7 cellular contexts compared by ENCODE assay signal in genomic region chr5:79784741-79785140, GRCh38.
DNase-seq lines count a peak whose midpoint lies in the region; ATAC-seq, FAIRE-seq and TF ChIP-seq lines count a peak whose summit lies in the region.
"Not testable (repeated sequence)": the region's sequence is repeated elsewhere in the genome, so short reads cannot be mapped to it uniquely, and the experiment has no call there.

No MANE protein-coding gene starts in this region.

- H3K4me3 ChIP-seq in GM23338 (peak overlapping the region; percentile 53), K562 (peak overlapping the region; percentile 9; the same call in 1 of the 2 replicates), neuronal stem cell (ENCODE audit: low read length in 2 of 2) (peak overlapping the region in 1 of 2 donors; percentile 29)

- H3K79me2 ChIP-seq in GM23338 (replicated peaks; ENCODE audit: insufficient read depth); K562 (ENCODE audit: control insufficient read depth, insufficient read depth, low read length): not testable (repeated sequence)

- not testable (repeated sequence) for H3K27me3 Mint-ChIP-seq in GM23338 (ENCODE audit: insufficient read depth, low read depth, poor library complexity); glutamatergic neuron (ENCODE audit: unreplicated experiment)
- H3K27me3 Mint-ChIP-seq in activated CD4-positive, alpha-beta T cell treated with anti-CD3 and anti-CD28 coated beads, Interleukin-2, amount 10 ng/mL, durations not matched to agents 24 days and 14 days: peaks cover 10% of the 10 kb centered on the region

- CTCF ChIA-PET in K562 (lab: Yijun Ruan, JAX; ENCODE audit: low intra/inter-chr PET ratio): not testable (repeated sequence)

- H2BK5ac ChIP-seq in neuronal stem cell (ENCODE audit: low read length): not testable (repeated sequence)

- H3K79me1 ChIP-seq in neuronal stem cell (ENCODE audit: low read depth, low read length): not testable (repeated sequence)

- H2AFZ ChIP-seq in GM23338 (peak overlapping the region; percentile 66; the same call in 1 of the 2 replicates), K562 (ENCODE audit: low read depth, low read length) (peak overlapping the region; percentile 79), neuronal stem cell (ENCODE audit: low read length) (peak overlapping the region; percentile 66)

- H3K36me3 ChIP-seq in GM23338 (ENCODE audit: insufficient read depth); K562 (ENCODE audit: control insufficient read depth, insufficient read depth, low read length); neuronal stem cell (replicated peaks in 1 of 2; ENCODE audit: control insufficient read depth in 2 of 2, insufficient read depth in 2 of 2, low read length in 2 of 2): not testable (repeated sequence)

- POLR2A ChIA-PET in K562 (lab: Yijun Ruan, JAX): interaction anchor here (0.7 kb wide), 1 partner anchor 9 kb away, joined by 4 read pairs; no protein-coding TSS in a partner anchor

- H3K4me1 Mint-ChIP-seq in GM23338; activated CD4-positive, alpha-beta T cell treated with anti-CD3 and anti-CD28 coated beads, Interleukin-2, amount 10 ng/mL, durations not matched to agents 24 days and 14 days; glutamatergic neuron (ENCODE audit: low read depth, unreplicated experiment): not testable (repeated sequence)

- TSS peak; percentile 85 for BruUV-seq in K562 (replicated peaks; lab: Mats Ljungman, UMichigan)

- not testable (repeated sequence) for H3K9me1 ChIP-seq in K562 (ENCODE audit: control insufficient read depth, insufficient read depth, low read length)

- H2BK120ac ChIP-seq in neuronal stem cell (ENCODE audit: low read depth, low read length): not testable (repeated sequence)

- H3K4me1 ChIP-seq in GM23338 (ENCODE audit: insufficient read depth); neuronal stem cell (ENCODE audit: control insufficient read depth in 2 of 2, insufficient read depth in 1 of 2, low read depth in 1 of 2, low read length in 2 of 2): not testable (repeated sequence)
- peaks cover 5 to 14% of the 10 kb centered on the region in 2 experiments; a peak in 3 of 5 replicates for H3K4me1 ChIP-seq in K562 (replicated peaks in 1 of 2; ENCODE audit: control insufficient read depth in 2 of 2, insufficient read depth in 2 of 2, low read length in 2 of 2)

- H3K27me3 ChIP-seq in GM23338 (ENCODE audit: insufficient read depth); K562 (ENCODE audit: control insufficient read depth in 2 of 2, insufficient read depth in 2 of 2, low read length in 2 of 2); neuronal stem cell (ENCODE audit: control insufficient read depth in 3 of 3, insufficient read depth in 3 of 3, low read depth in 1 of 3, low read length in 3 of 3): not testable (repeated sequence)

- H3K27ac ChIP-seq in GM23338 (ENCODE audit: low read depth) (peak overlapping the region; percentile 53; the same call in 1 of the 2 replicates), K562 (ENCODE audit: extremely low read depth, low read depth, low read length) (peak overlapping the region; percentile 50; the same call in 2 of the 3 replicates)
- not testable (repeated sequence) for H3K27ac ChIP-seq in neuronal stem cell (replicated peaks; ENCODE audit: low read length)

- H2BK15ac ChIP-seq in neuronal stem cell (ENCODE audit: low read length): not testable (repeated sequence)

- not testable (repeated sequence) for H3K14ac ChIP-seq in neuronal stem cell (ENCODE audit: low read length)

- H3K18ac ChIP-seq in neuronal stem cell (ENCODE audit: low read length): not testable (repeated sequence)

- in situ Hi-C loops in K562 (cut with MboI): not testable (repeated sequence)

- not testable (repeated sequence) for H3K36me3 Mint-ChIP-seq in GM23338 (ENCODE audit: low read depth); activated CD4-positive, alpha-beta T cell treated with anti-CD3 and anti-CD28 coated beads, Interleukin-2, amount 10 ng/mL, durations not matched to agents 24 days and 14 days (ENCODE audit: low read depth); glutamatergic neuron (ENCODE audit: unreplicated experiment)

- H3K9me3 Mint-ChIP-seq in GM23338; activated CD4-positive, alpha-beta T cell treated with anti-CD3 and anti-CD28 coated beads, Interleukin-2, amount 10 ng/mL, durations not matched to agents 24 days and 14 days; glutamatergic neuron (ENCODE audit: unreplicated experiment): not testable (repeated sequence)

- not testable (repeated sequence) for H4K20me1 ChIP-seq in GM23338 (replicated peaks; ENCODE audit: insufficient read depth); K562 (replicated peaks; ENCODE audit: control insufficient read depth, insufficient read depth, low read length)

- H3K4me3 Mint-ChIP-seq in GM23338: peak overlapping the region; percentile 71
- H3K4me3 Mint-ChIP-seq in activated CD4-positive, alpha-beta T cell treated with anti-CD3 and anti-CD28 coated beads, Interleukin-2, amount 10 ng/mL, durations not matched to agents 24 days and 14 days: peak overlapping the region; percentile 35
- peak overlapping the region; percentile 85 for H3K4me3 Mint-ChIP-seq in glutamatergic neuron (ENCODE audit: unreplicated experiment)

- not testable (repeated sequence) for H4K8ac ChIP-seq in neuronal stem cell (ENCODE audit: low read depth, low read length)

- intact Hi-C loops in activated CD4-positive, alpha-beta T cell treated with anti-CD3 and anti-CD28 coated beads, Interleukin-2, amount 10 ng/mL, durations not matched to agents 24 days and 14 days (cut with micrococcal nuclease); K562 (cut with micrococcal nuclease); left colon (cut with DNase I, micrococcal nuclease): not testable (repeated sequence)

- not testable (repeated sequence) for TF ChIP-seq RAD21 in K562 (CRISPR knock-in tag; conservative IDR thresholded peaks at IDR 0.05 in 1 of 2, IDR thresholded peaks at IDR 0.05 in 1 of 2)

- H3K4me2 ChIP-seq in GM23338 (peak overlapping the region; percentile 83), K562 (ENCODE audit: insufficient read depth, low read length) (peak overlapping the region; percentile 53; the same call in 1 of the 2 replicates)
- H3K4me2 ChIP-seq in neuronal stem cell (ENCODE audit: insufficient read depth, low read length, poor library complexity, severe bottlenecking): not testable (repeated sequence)

- not testable (repeated sequence) for H3K23ac ChIP-seq in neuronal stem cell (ENCODE audit: low read depth, low read length, poor library complexity)

- TF ChIP-seq POLR2A in K562 (conservative IDR thresholded peaks at IDR 0.05): peak; percentile 59; the same call in 1 of the 2 replicates

- H3K9me3 ChIP-seq in K562 (replicated peaks; ENCODE audit: control insufficient read depth, insufficient read depth, low read depth, low read length); neuronal stem cell (replicated peaks in 1 of 2; ENCODE audit: control insufficient read depth in 2 of 2, insufficient read depth in 1 of 2, low read depth in 1 of 2, low read length in 2 of 2): not testable (repeated sequence)

- not testable (repeated sequence) for H3F3A ChIP-seq in GM23338 (replicated peaks; ENCODE audit: low read depth)

- H2AK5ac ChIP-seq in neuronal stem cell (ENCODE audit: low read depth, low read length): not testable (repeated sequence)

- H3K4ac ChIP-seq in neuronal stem cell (ENCODE audit: low read length): not testable (repeated sequence)

- ATAC-seq in GM23338, K562: not testable (repeated sequence)
- ATAC-seq in left colon: peak; percentile 27

- H3K9me2 ChIP-seq in GM23338 (ENCODE audit: insufficient read depth): not testable (repeated sequence)

- not testable (repeated sequence) for FAIRE-seq in K562 (lab: Jason Lieb, UNC)

- 25% methylated on average over 11 of the region's 14 CpGs for WGBS in K562 (ENCODE audit: insufficient coverage, low coverage, missing lambda C conversion rate)
- no CpG with 5 or more reads among the region's 14 CpGs for WGBS in neuronal stem cell (ENCODE audit: extremely low coverage in 2 of 2, insufficient read length in 2 of 2, insufficient replicate concordance in 1 of 2), 2 donors

- not testable (repeated sequence) for TF ChIP-seq CTCF in GM23338 (conservative IDR thresholded peaks at IDR 0.05; ENCODE audit: low read depth in 2 of 2); K562 (IDR thresholded peaks at IDR 0.05 in 2 of 3, conservative IDR thresholded peaks at IDR 0.05 in 1 of 3; ENCODE audit: insufficient read depth in 2 of 3, low read depth in 1 of 3, low read length in 3 of 3); glutamatergic neuron (IDR thresholded peaks at IDR 0.05; ENCODE audit: partially characterized antibody, unreplicated experiment)

- not testable (repeated sequence) for H2BK12ac ChIP-seq in neuronal stem cell (ENCODE audit: low read length)

- H3K27ac Mint-ChIP-seq in GM23338 (0 out of 2 replicates have a peak overlapping the region, but pooled peaks have one; percentile 70), glutamatergic neuron (ENCODE audit: unreplicated experiment) (peak overlapping the region; percentile 79)
- H3K27ac Mint-ChIP-seq in activated CD4-positive, alpha-beta T cell treated with anti-CD3 and anti-CD28 coated beads, Interleukin-2, amount 10 ng/mL, durations not matched to agents 24 days and 14 days: not testable (repeated sequence)

- not testable (repeated sequence) for DNase-seq in GM23338 (ENCODE audit: low spot score); activated CD4-positive, alpha-beta T cell treated with anti-CD3 and anti-CD28 coated beads, Interleukin-2, amount 10 ng/mL, durations not matched to agents 24 days and 14 days; K562 (ENCODE audit: extremely low read depth in 1 of 4, low spot score in 3 of 4); glutamatergic neuron; left colon; neuronal stem cell (ENCODE audit: low spot score)
- peak; percentile 16 for DNase-seq in NCI-H748 (lab: John Stamatoyannopoulos, UW; ENCODE audit: unreplicated experiment)

- H3K9ac ChIP-seq in K562 (ENCODE audit: insufficient read depth in 1 of 2, low read depth in 2 of 2, low read length in 2 of 2): peak overlapping the region; percentile 34 to 52; a peak in 3 of 4 replicates
- H3K9ac ChIP-seq in neuronal stem cell (ENCODE audit: low read depth, low read length, poor library complexity): not testable (repeated sequence)

- H4K91ac ChIP-seq in neuronal stem cell (ENCODE audit: low read depth, low read length, poor library complexity): not testable (repeated sequence)

- not testable (repeated sequence) for TF ChIP-seq EP300 in K562 (IDR thresholded peaks at IDR 0.05; ENCODE audit: low read length)

TF ChIP-seq in K562, 482 proteins besides CTCF, POLR2A, EP300 and RAD21 (continues in another document):
- TF ChIP-seq SUPT5H (IDR thresholded peaks at IDR 0.05): peak; percentile 48
- 0 out of 2 replicates have a peak, but pooled peaks have one; percentile 67 for TF ChIP-seq NFRKB (IDR thresholded peaks at IDR 0.05; ENCODE audit: low read depth)

Comparison
In these comparisons a context has a peak if more than half of its experiments do, and no peak if none do; other contexts are left out.
1. H3K4me3 Mint-ChIP-seq: peak in every context shown above with its lines; median percentile 85 in glutamatergic neuron; 71 in GM23338; 35 in activated CD4-positive, alpha-beta T cell treated with anti-CD3 and anti-CD28 coated beads, Interleukin-2, amount 10 ng/mL, durations not matched to agents 24 days and 14 days.